ENCODE assay signal across 25 cellular contexts in the genomic region with DNA sequence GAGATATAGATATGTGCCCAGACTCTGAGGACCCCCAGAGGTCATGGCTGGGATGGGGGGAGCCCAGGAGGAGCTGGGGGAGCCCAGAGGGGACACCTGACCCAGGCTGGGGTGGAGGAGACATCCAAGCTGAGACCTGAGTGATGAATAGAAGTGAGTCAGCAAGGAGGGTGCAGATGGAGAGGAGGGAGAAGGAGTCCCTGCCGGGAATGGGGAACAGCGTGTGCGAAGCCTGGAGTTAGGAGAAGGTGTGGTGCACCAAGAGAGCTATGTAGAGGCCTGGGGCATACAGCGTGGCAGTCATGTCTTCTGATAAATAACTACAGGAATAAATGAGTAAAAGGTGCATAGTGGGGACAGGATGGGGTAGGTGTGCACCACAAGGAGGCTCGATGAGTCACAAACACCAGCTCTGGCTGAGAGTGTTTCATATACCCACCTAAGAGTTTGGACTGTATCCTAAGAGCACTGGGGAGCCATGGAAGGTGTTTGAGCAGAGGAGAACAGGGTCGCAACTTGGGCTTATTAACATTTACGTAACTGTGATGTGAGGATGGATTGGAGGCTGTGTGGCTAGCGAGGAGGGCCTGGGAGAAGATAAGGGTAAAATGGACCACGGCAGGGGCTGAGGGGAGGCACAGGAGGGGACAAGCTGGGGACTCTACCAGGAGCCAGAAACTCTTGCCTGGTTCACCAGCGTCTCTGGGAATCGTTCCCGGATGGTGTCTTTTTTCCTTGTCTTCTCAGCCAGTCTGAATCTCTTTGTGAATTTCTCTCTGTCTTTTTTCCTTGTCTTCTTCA. TPM values are rescaled to one million over a fixed set of nuclear protein-coding genes. Genes with fewer than 3 reads are reported as not detected.
A peak's percentile ranks its signal among the peaks of the same experiment; 100 is the strongest.
DNase-seq lines count a peak whose midpoint lies in the region; ATAC-seq and TF ChIP-seq lines count a peak whose summit lies in the region.
"Had no signal": no experiment of that assay in that cellular context is flagged by ENCODE, and none has a peak within 500 bp of the region (broad histone marks: within the 10 kb centered on the region; RNA-seq: fewer than 3 reads in every experiment).

No MANE protein-coding gene starts in this region.

- TF ChIP-seq CTCF in sigmoid colon (IDR thresholded peaks at IDR 0.05), result no peak

- peaks cover 18% of the 10 kb centered on the region for H3K27me3 Mint-ChIP-seq in activated T-helper 17 cell treated with anti-CD3 and anti-CD28 coated beads, Interleukin-2, amount 50 U/mL, for 72 hours

- intact Hi-C loops in sigmoid colon (cut with DNase I), result no loop called here

- peak; percentile 98 for ATAC-seq in activated T-helper 17 cell treated with anti-CD3 and anti-CD28 coated beads, Interleukin-2, amount 50 U/mL, for 72 hours (replicated peaks)
- ATAC-seq in stimulated activated effector memory CD8-positive, alpha-beta T cell treated with anti-CD3 and anti-CD28 coated beads, Interleukin-12 subunit alpha, Interleukin-12 subunit beta, amount 100 ng/mL, for 72 hours, result peak; percentile 96
- no peak for ATAC-seq in HG03025 (IDR thresholded peaks at IDR 0.05; ENCODE audit: low FRiP score, unreplicated experiment)
- no peak for ATAC-seq in GM21367 (IDR thresholded peaks at IDR 0.05; ENCODE audit: unreplicated experiment)
- ATAC-seq: left lobe of liver; naive thymus-derived CD8-positive, alpha-beta T cell had no signal

- no peaks in the 10 kb centered on the region for H3K36me3 Mint-ChIP-seq in activated T-helper 17 cell treated with anti-CD3 and anti-CD28 coated beads, Interleukin-2, amount 50 U/mL, for 72 hours (ENCODE audit: low read depth)
- no peaks in the 10 kb centered on the region for H3K36me3 Mint-ChIP-seq in stimulated activated effector memory CD8-positive, alpha-beta T cell treated with anti-CD3 and anti-CD28 coated beads, Interleukin-12 subunit alpha, Interleukin-12 subunit beta, amount 100 ng/mL, for 72 hours
- H3K36me3 Mint-ChIP-seq: CD4-positive, CD25-positive, alpha-beta regulatory T cell; immature natural killer cell; naive thymus-derived CD8-positive, alpha-beta T cell had no signal

- TF ChIP-seq EP300 in sigmoid colon (IDR thresholded peaks at IDR 0.05), result no peak

- peak overlapping the region; percentile 20 for H3K4me3 Mint-ChIP-seq in activated T-helper 17 cell treated with anti-CD3 and anti-CD28 coated beads, Interleukin-2, amount 50 U/mL, for 72 hours
- no peak overlapping the region for H3K4me3 Mint-ChIP-seq in stimulated activated effector memory CD8-positive, alpha-beta T cell treated with anti-CD3 and anti-CD28 coated beads, Interleukin-12 subunit alpha, Interleukin-12 subunit beta, amount 100 ng/mL, for 72 hours
- H3K4me3 Mint-ChIP-seq: CD4-positive, CD25-positive, alpha-beta regulatory T cell; immature natural killer cell; naive thymus-derived CD8-positive, alpha-beta T cell had no signal

- peak overlapping the region; percentile 1 for H3K27ac Mint-ChIP-seq in activated T-helper 17 cell treated with anti-CD3 and anti-CD28 coated beads, Interleukin-2, amount 50 U/mL, for 72 hours
- H3K27ac Mint-ChIP-seq in stimulated activated effector memory CD8-positive, alpha-beta T cell treated with anti-CD3 and anti-CD28 coated beads, Interleukin-12 subunit alpha, Interleukin-12 subunit beta, amount 100 ng/mL, for 72 hours, result no peak overlapping the region
- H3K27ac Mint-ChIP-seq: immature natural killer cell; naive thymus-derived CD8-positive, alpha-beta T cell had no signal

- H3K27ac ChIP-seq in sigmoid colon, result no peak overlapping the region
- H3K27ac ChIP-seq: spleen, stomach, tibial nerve had no signal

- H3K4me1 Mint-ChIP-seq in activated T-helper 17 cell treated with anti-CD3 and anti-CD28 coated beads, Interleukin-2, amount 50 U/mL, for 72 hours, result peaks cover 14% of the 10 kb centered on the region
- H3K4me1 Mint-ChIP-seq in stimulated activated effector memory CD8-positive, alpha-beta T cell treated with anti-CD3 and anti-CD28 coated beads, Interleukin-12 subunit alpha, Interleukin-12 subunit beta, amount 100 ng/mL, for 72 hours, result peaks cover 19% of the 10 kb centered on the region
- H3K4me1 Mint-ChIP-seq: immature natural killer cell; naive thymus-derived CD8-positive, alpha-beta T cell had no signal

- H3K36me3 ChIP-seq in sigmoid colon, result no peaks in the 10 kb centered on the region
- H3K36me3 ChIP-seq: spleen, stomach, tibial nerve had no signal

- no peak for TF ChIP-seq POLR2A in sigmoid colon (IDR thresholded peaks at IDR 0.05)

- H3K4me3 ChIP-seq in sigmoid colon, result no peak overlapping the region
- H3K4me3 ChIP-seq: spleen, stomach, tibial nerve had no signal

- H3K27me3 ChIP-seq in sigmoid colon, result peaks cover 0 to 16% (median 12%) of the 10 kb centered on the region in 3 donors

- peaks cover 0 to 14% (median 5%) of the 10 kb centered on the region in 4 donors for H3K4me1 ChIP-seq in sigmoid colon
- H3K4me1 ChIP-seq: spleen, tibial nerve had no signal

- H3K9me3 Mint-ChIP-seq in activated T-helper 17 cell treated with anti-CD3 and anti-CD28 coated beads, Interleukin-2, amount 50 U/mL, for 72 hours, result no peaks in the 10 kb centered on the region
- peaks cover 3% of the 10 kb centered on the region for H3K9me3 Mint-ChIP-seq in stimulated activated effector memory CD8-positive, alpha-beta T cell treated with anti-CD3 and anti-CD28 coated beads, Interleukin-12 subunit alpha, Interleukin-12 subunit beta, amount 100 ng/mL, for 72 hours
- H3K9me3 Mint-ChIP-seq: CD4-positive, CD25-positive, alpha-beta regulatory T cell had no signal

- no peaks in the 10 kb centered on the region for H3K9me3 ChIP-seq in sigmoid colon
- H3K9me3 ChIP-seq: stomach, tibial nerve had no signal

- WGBS in sigmoid colon, 2 donors, result 84 to 85% methylated on average over 12 of the region's 12 CpGs

- peak; percentile 23 for DNase-seq in activated T-cell treated with anti-CD3 and anti-CD28 coated beads for 48 hours (ENCODE audit: low read depth)
- DNase-seq in activated T-cell treated with anti-CD3 and anti-CD28 coated beads for 4 hours, result no peak
- DNase-seq in sigmoid colon, result peak; percentile 24
- no peak for DNase-seq in stimulated activated effector memory CD8-positive, alpha-beta T cell treated with anti-CD3 and anti-CD28 coated beads, Interleukin-12 subunit alpha, Interleukin-12 subunit beta, amount 100 ng/mL, for 72 hours (ENCODE audit: low spot score in 2 of 2)
- no peak for DNase-seq in effector CD8-positive, alpha-beta T cell (lab: John Stamatoyannopoulos, UW)
- DNase-seq: CD4-positive, CD25-positive, alpha-beta regulatory T cell; foreskin fibroblast; H7; immature natural killer cell; KG1; naive thymus-derived CD8-positive, alpha-beta T cell; NCI-H146; NCI-H510A treated with DMSO at 0.1 percent for 48 hours; spleen; stomach had no signal

RNA-seq across cellular contexts. Expression of a gene that starts 1.4 kb away (rescaled TPM):
- total RNA-seq in activated T-helper 17 cell treated with anti-CD3 and anti-CD28 coated beads, Interleukin-2, amount 50 U/mL, for 72 hours, result not detected
- not detected for total RNA-seq in sigmoid colon
- polyA plus RNA-seq in sigmoid colon, result not detected
- total RNA-seq: CD4-positive, CD25-positive, alpha-beta regulatory T cell; cerebellum; H7; HT1080; left lobe of liver; naive thymus-derived CD8-positive, alpha-beta T cell; osteocyte; SK-MEL-5; spleen; stomach; T-helper 1 cell treated with Interleukin-12 subunit alpha and Interleukin-12 subunit beta and Interleukin-4 antibody, amounts not matched to agents 30 ng/mL and 1 ng/mL, for 36 hours; tibial nerve had no signal
- polyA plus RNA-seq: CD4-positive, CD25-positive, alpha-beta regulatory T cell; immature natural killer cell; naive thymus-derived CD8-positive, alpha-beta T cell; spleen; stomach had no signal

RNA-seq across cellular contexts. Expression of a gene that starts 21.5 kb away (rescaled TPM):
- total RNA-seq in activated T-helper 17 cell treated with anti-CD3 and anti-CD28 coated beads, Interleukin-2, amount 50 U/mL, for 72 hours, result not detected
- total RNA-seq in sigmoid colon, result under 1 TPM in 1 of 4 donors, not detected in 3; 0.36 TPM
- polyA plus RNA-seq in sigmoid colon, result 1 to 10 TPM in 2 of 3 donors, under 1 TPM in 1; 0.60 to 4.9 (median 1.9) TPM
- total RNA-seq: CD4-positive, CD25-positive, alpha-beta regulatory T cell; H7; HT1080; naive thymus-derived CD8-positive, alpha-beta T cell; osteocyte; SK-MEL-5; T-helper 1 cell treated with Interleukin-12 subunit alpha and Interleukin-12 subunit beta and Interleukin-4 antibody, amounts not matched to agents 30 ng/mL and 1 ng/mL, for 36 hours had no signal
- polyA plus RNA-seq: CD4-positive, CD25-positive, alpha-beta regulatory T cell; immature natural killer cell; naive thymus-derived CD8-positive, alpha-beta T cell had no signal

RNA-seq across cellular contexts. Expression of a gene that starts 21.9 kb away (rescaled TPM):
- under 1 TPM; 0.22 to 0.34 TPM for total RNA-seq in activated T-helper 17 cell treated with anti-CD3 and anti-CD28 coated beads, Interleukin-2, amount 50 U/mL, for 72 hours
- under 1 TPM in 1 of 4 donors, not detected in 3; 0.16 TPM for total RNA-seq in sigmoid colon
- polyA plus RNA-seq in sigmoid colon, result 10 to 100 TPM in 1 of 3 donors, under 1 TPM in 1, not detected in 1; 0.86 to 11.6 TPM
- total RNA-seq: CD4-positive, CD25-positive, alpha-beta regulatory T cell; H7; HT1080; naive thymus-derived CD8-positive, alpha-beta T cell; osteocyte; SK-MEL-5; T-helper 1 cell treated with Interleukin-12 subunit alpha and Interleukin-12 subunit beta and Interleukin-4 antibody, amounts not matched to agents 30 ng/mL and 1 ng/mL, for 36 hours had no signal
- polyA plus RNA-seq: immature natural killer cell had no signal

RNA-seq across cellular contexts. Expression of a gene that starts 51.7 kb away (rescaled TPM):
- total RNA-seq in activated T-helper 17 cell treated with anti-CD3 and anti-CD28 coated beads, Interleukin-2, amount 50 U/mL, for 72 hours, result not detected
- total RNA-seq in sigmoid colon, result 1 to 10 TPM in 2 of 4 donors, under 1 TPM in 2; 0.55 to 2.1 (median 1.4) TPM
- polyA plus RNA-seq in sigmoid colon, result under 1 TPM in 1 of 3 donors, not detected in 2; 0.64 TPM
- total RNA-seq: CD4-positive, CD25-positive, alpha-beta regulatory T cell; cerebellum; H7; HT1080; osteocyte; SK-MEL-5 had no signal
- polyA plus RNA-seq: CD4-positive, CD25-positive, alpha-beta regulatory T cell; naive thymus-derived CD8-positive, alpha-beta T cell had no signal

Comparison
In these comparisons a context has a peak if more than half of its experiments do, and no peak if none do; other contexts are left out.
1. DNase-seq: peak in activated T-cell treated with anti-CD3 and anti-CD28 coated beads for 48 hours (single experiment) and sigmoid colon (single experiment); none in activated T-cell treated with anti-CD3 and anti-CD28 coated beads for 4 hours (single experiment), stimulated activated effector memory CD8-positive, alpha-beta T cell treated with anti-CD3 and anti-CD28 coated beads, Interleukin-12 subunit alpha, Interleukin-12 subunit beta, amount 100 ng/mL, for 72 hours (0 of 2) and effector CD8-positive, alpha-beta T cell (single experiment).
2. ATAC-seq: peak in activated T-helper 17 cell treated with anti-CD3 and anti-CD28 coated beads, Interleukin-2, amount 50 U/mL, for 72 hours (single experiment) and stimulated activated effector memory CD8-positive, alpha-beta T cell treated with anti-CD3 and anti-CD28 coated beads, Interleukin-12 subunit alpha, Interleukin-12 subunit beta, amount 100 ng/mL, for 72 hours (single experiment); none in HG03025 (single experiment) and GM21367 (single experiment).